8 cellular contexts compared by ENCODE assay signal in the genomic region with DNA sequence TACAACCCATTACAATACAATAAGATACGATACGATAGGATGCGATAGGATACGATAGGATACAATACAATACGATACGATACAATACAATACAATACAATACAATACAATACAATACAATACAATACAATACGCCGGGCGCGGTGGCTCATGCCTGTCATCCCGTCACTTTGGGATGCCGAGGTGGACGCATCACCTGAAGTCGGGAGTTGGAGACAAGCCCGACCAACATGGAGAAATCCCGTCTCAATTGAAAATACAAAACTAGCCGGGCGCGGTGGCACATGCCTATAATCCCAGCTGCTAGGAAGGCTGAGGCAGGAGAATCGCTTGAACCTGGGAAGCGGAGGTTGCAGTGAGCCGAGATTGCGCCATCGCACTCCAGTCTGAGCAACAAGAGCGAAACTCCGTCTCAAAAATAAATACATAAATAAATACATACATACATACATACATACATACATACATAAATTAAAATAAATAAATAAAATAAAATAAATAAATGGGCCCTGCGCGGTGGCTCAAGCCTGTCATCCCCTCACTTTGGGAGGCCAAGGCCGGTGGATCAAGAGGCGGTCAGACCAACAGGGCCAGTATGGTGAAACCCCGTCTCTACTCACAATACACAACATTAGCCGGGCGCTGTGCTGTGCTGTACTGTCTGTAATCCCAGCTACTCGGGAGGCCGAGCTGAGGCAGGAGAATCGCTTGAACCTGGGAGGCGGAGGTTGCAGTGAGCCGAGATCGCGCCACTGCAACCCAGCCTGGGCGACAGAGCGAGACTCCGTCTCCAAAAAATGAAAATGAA.
DNase-seq lines count a peak whose midpoint lies in the region; ATAC-seq and TF ChIP-seq lines count a peak whose summit lies in the region.
"Not testable (repeated sequence)": the region's sequence is repeated elsewhere in the genome, so short reads cannot be mapped to it uniquely, and the experiment has no call there.

No MANE protein-coding gene starts in this region.

- not testable (repeated sequence) for H3K27ac Mint-ChIP-seq in activated CD4-positive, alpha-beta T cell treated with anti-CD3 and anti-CD28 coated beads for 36 hours; stimulated activated effector memory CD8-positive, alpha-beta T cell treated with anti-CD3 and anti-CD28 coated beads, Interleukin-12 subunit alpha, Interleukin-12 subunit beta, amount 100 ng/mL, for 72 hours

- not testable (repeated sequence) for H3K27me3 Mint-ChIP-seq in activated CD4-positive, alpha-beta T cell treated with anti-CD3 and anti-CD28 coated beads for 36 hours

- not testable (repeated sequence) for DNase-seq in activated CD4-positive, alpha-beta T cell treated with anti-CD3 and anti-CD28 coated beads for 36 hours; left cardiac atrium; stimulated activated effector memory CD8-positive, alpha-beta T cell treated with anti-CD3 and anti-CD28 coated beads, Interleukin-12 subunit alpha, Interleukin-12 subunit beta, amount 100 ng/mL, for 72 hours (ENCODE audit: low spot score in 2 of 2)

- H3K4me3 Mint-ChIP-seq in activated CD4-positive, alpha-beta T cell treated with anti-CD3 and anti-CD28 coated beads for 36 hours; stimulated activated effector memory CD8-positive, alpha-beta T cell treated with anti-CD3 and anti-CD28 coated beads, Interleukin-12 subunit alpha, Interleukin-12 subunit beta, amount 100 ng/mL, for 72 hours: not testable (repeated sequence)

- not testable (repeated sequence) for H3K9me3 Mint-ChIP-seq in activated CD4-positive, alpha-beta T cell treated with anti-CD3 and anti-CD28 coated beads for 36 hours (ENCODE audit: low read depth); stimulated activated effector memory CD8-positive, alpha-beta T cell treated with anti-CD3 and anti-CD28 coated beads, Interleukin-12 subunit alpha, Interleukin-12 subunit beta, amount 100 ng/mL, for 72 hours

- intact Hi-C loops in activated CD4-positive, alpha-beta T cell treated with anti-CD3 and anti-CD28 coated beads for 36 hours (cut with DNase I, micrococcal nuclease); left cardiac atrium (cut with DNase I): not testable (repeated sequence)

- not testable (repeated sequence) for TF ChIP-seq POLR2A in GM18505 (IDR thresholded peaks at IDR 0.05; ENCODE audit: borderline replicate concordance, extremely low read depth, insufficient read depth, insufficient read length)

- H3K36me3 Mint-ChIP-seq in activated CD4-positive, alpha-beta T cell treated with anti-CD3 and anti-CD28 coated beads for 36 hours (ENCODE audit: low read depth); stimulated activated effector memory CD8-positive, alpha-beta T cell treated with anti-CD3 and anti-CD28 coated beads, Interleukin-12 subunit alpha, Interleukin-12 subunit beta, amount 100 ng/mL, for 72 hours: not testable (repeated sequence)

- CTCF ChIA-PET in activated CD4-positive, alpha-beta T cell treated with anti-CD3 and anti-CD28 coated beads for 36 hours (lab: Charles Lee), result not testable (repeated sequence)

- POLR2A ChIA-PET in activated CD4-positive, alpha-beta T cell treated with anti-CD3 and anti-CD28 coated beads for 36 hours (lab: Charles Lee), result not testable (repeated sequence)

- not testable (repeated sequence) for H3K4me1 Mint-ChIP-seq in activated CD4-positive, alpha-beta T cell treated with anti-CD3 and anti-CD28 coated beads for 36 hours; stimulated activated effector memory CD8-positive, alpha-beta T cell treated with anti-CD3 and anti-CD28 coated beads, Interleukin-12 subunit alpha, Interleukin-12 subunit beta, amount 100 ng/mL, for 72 hours

- ATAC-seq in GM18505 (IDR thresholded peaks at IDR 0.05; ENCODE audit: unreplicated experiment) (peak; percentile 69), GM19395 (IDR thresholded peaks at IDR 0.05; ENCODE audit: unreplicated experiment) (peak; percentile 79), GM21737 (IDR thresholded peaks at IDR 0.05; ENCODE audit: unreplicated experiment) (peak; percentile 83), HG02973 (IDR thresholded peaks at IDR 0.05; ENCODE audit: unreplicated experiment) (peak; percentile 77), HG03439 (IDR thresholded peaks at IDR 0.05; ENCODE audit: unreplicated experiment) (peak; percentile 86), left cardiac atrium (peak; percentile 74 to 88)
- ATAC-seq in activated CD4-positive, alpha-beta T cell treated with anti-CD3 and anti-CD28 coated beads for 36 hours, result peak; percentile 71
- peak; percentile 83 for ATAC-seq in stimulated activated effector memory CD8-positive, alpha-beta T cell treated with anti-CD3 and anti-CD28 coated beads, Interleukin-12 subunit alpha, Interleukin-12 subunit beta, amount 100 ng/mL, for 72 hours
